2 cellular contexts compared by ENCODE assay signal in genomic region chrX:13815664-13816063, GRCh38.
TF ChIP-seq lines count a peak whose summit lies in the region.

No MANE protein-coding gene starts in this region.

TF ChIP-seq in A549, 52 proteins besides CTCF, POLR2A, EP300 and RAD21:
- TF ChIP-seq RNF2 (IDR thresholded peaks at IDR 0.05; ENCODE audit: borderline replicate concordance, low read depth) (peak; percentile 85; the same call in 1 of the 2 replicates), MAFK (IDR thresholded peaks at IDR 0.05; ENCODE audit: partially characterized antibody) (no peak)

TF ChIP-seq in K562, 482 proteins besides CTCF, POLR2A, EP300 and RAD21:
- TF ChIP-seq, protein P1, sequence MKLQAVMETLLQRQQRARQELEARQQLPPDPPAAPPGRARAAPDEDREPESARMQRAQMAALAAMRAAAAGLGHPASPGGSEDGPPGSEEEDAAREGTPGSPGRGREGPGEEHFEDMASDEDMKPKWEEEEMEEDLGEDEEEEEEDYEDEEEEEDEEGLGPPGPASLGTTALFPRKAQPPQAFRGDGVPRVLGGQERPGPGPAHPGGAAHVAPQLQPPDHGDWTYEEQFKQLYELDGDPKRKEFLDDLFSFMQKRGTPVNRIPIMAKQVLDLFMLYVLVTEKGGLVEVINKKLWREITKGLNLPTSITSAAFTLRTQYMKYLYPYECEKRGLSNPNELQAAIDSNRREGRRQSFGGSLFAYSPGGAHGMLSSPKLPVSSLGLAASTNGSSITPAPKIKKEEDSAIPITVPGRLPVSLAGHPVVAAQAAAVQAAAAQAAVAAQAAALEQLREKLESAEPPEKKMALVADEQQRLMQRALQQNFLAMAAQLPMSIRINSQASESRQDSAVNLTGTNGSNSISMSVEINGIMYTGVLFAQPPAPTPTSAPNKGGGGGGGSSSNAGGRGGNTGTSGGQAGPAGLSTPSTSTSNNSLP (IDR thresholded peaks at IDR 0.05; ENCODE audit: borderline replicate concordance, low read depth, low read length) = no peak
- TF ChIP-seq CBX8 (IDR thresholded peaks at IDR 0.05; ENCODE audit: borderline replicate concordance, extremely low read depth, low read depth, low read length, poor library complexity, severe bottlenecking) = peak; percentile 95
- peak; percentile 29 for TF ChIP-seq ZFP36 (IDR thresholded peaks at IDR 0.05; ENCODE audit: low read depth, low read length, partially characterized antibody)
- TF ChIP-seq SPI1 (IDR thresholded peaks at IDR 0.05; ENCODE audit: borderline replicate concordance, low read depth, low read length) = no peak
- TF ChIP-seq BMI1 (IDR thresholded peaks at IDR 0.05; ENCODE audit: low read length) = peak; percentile 57; the same call in 1 of the 2 replicates
